In the genomic region with DNA sequence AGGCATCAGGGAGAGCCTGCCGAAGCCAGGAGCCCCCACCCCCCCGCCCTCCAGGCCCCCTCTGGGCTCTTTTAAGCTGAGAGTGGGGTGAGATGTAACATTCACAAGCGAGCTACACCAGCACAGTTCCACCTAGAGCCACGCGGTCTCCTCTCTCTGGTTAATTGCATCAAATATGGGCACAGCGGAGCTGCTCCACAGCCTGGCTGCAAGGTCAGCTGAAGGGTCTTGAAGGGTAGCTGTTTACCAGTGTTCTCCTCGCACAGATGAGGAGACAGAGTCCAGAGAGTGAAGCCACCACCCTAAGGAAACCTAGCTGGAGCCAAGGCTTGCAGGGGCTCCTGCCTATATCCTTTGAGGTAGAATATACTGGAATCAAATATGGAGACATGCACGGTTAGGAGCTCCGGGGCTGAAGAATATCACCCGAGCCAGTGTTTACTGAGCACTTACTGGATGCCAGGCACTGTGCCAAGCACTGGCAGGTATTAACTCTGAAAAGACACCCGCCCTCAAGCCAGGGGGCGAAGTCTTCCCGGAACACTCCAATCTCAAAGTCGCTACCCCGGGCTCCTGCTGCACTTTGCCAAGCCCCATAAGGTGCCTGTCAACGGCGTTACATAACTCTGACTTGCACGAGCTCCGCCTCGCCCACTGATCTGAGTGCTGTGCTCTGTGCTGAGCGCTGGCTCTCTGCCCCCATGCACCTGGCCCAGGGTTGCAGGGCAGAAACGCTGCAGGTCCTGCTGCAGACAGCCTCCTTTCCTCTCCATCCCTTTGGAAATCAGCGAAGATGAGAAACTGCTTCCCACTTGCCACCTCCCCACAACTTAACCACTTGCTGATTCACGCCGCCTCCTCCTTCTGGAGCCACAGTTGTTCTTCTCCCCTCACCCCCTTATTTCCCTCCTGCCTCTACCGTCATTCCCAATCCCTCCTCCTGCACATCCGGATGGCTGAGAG, we compare ENCODE assay signal across 14 cellular contexts. TPM values are rescaled to one million over a fixed set of nuclear protein-coding genes. Genes with fewer than 3 reads are reported as not detected.
DNase-seq lines count a peak whose midpoint lies in the region; ATAC-seq and TF ChIP-seq lines count a peak whose summit lies in the region.
"Had no signal": no experiment of that assay in that cellular context is flagged by ENCODE, and none has a peak within 500 bp of the region (broad histone marks: within the 10 kb centered on the region; RNA-seq: fewer than 3 reads in every experiment).

No MANE protein-coding gene starts in this region.

- H3K27me3 Mint-ChIP-seq in Calu3 (ENCODE audit: unreplicated experiment): no peaks in the 10 kb centered on the region

- no peaks in the 10 kb centered on the region for H3K9me3 Mint-ChIP-seq in Calu3 (ENCODE audit: low read depth, unreplicated experiment)
- H3K9me3 Mint-ChIP-seq: activated T-helper 17 cell treated with anti-CD3 and anti-CD28 coated beads, Interleukin-2, amount 50 U/mL, for 72 hours had no signal

- H3K27me3 ChIP-seq in dorsolateral prefrontal cortex: peaks cover 0 to 32% (median 0%) of the 10 kb centered on the region in 45 donors

- DNase-seq in Calu3 (peak; percentile 42), NCI-H2029 (lab: John Stamatoyannopoulos, UW) (peak; percentile 68), dorsolateral prefrontal cortex (peak in 7 of 10 donors; percentile 52 to 80 (median 68)), nucleus accumbens (lab: John Stamatoyannopoulos, UW) (peak in 37 of 56 donors; percentile 33 to 90 (median 69)), medulla oblongata (ENCODE audit: extremely low spot score) (no peak)
- no peak for DNase-seq in effector CD4-positive, alpha-beta T cell
- DNase-seq in stimulated activated naive CD4-positive, alpha-beta T cell (lab: John Stamatoyannopoulos, UW): no peak
- DNase-seq: CD4-positive, alpha-beta memory T cell; cortex of kidney; KBM-7; stimulated activated CD4-positive, alpha-beta T cell treated with anti-CD3 and anti-CD28 coated beads, Interleukin-2, amount 100 ng/mL, for 24 hours; substantia nigra had no signal

- H3K4me1 Mint-ChIP-seq in Calu3 (ENCODE audit: low read depth, unreplicated experiment): peaks cover 28% of the 10 kb centered on the region
- H3K4me1 Mint-ChIP-seq: activated T-helper 17 cell treated with anti-CD3 and anti-CD28 coated beads, Interleukin-2, amount 50 U/mL, for 72 hours had no signal

- BruUV-seq in Calu3 (replicated peaks; lab: Mats Ljungman, UMichigan): no TSS peak

- H3K27ac ChIP-seq in dorsolateral prefrontal cortex: peak overlapping the region in 52 of 59 donors; percentile 15 to 94 (median 66)

- CTCF ChIA-PET in Calu3 (lab: Charles Lee): interaction anchor here (0.5 kb wide), 1 partner anchor 103 kb away, joined by 4 read pairs; no protein-coding TSS in a partner anchor

- H3K4me3 Mint-ChIP-seq in Calu3 (ENCODE audit: low read depth, unreplicated experiment): no peak overlapping the region
- H3K4me3 Mint-ChIP-seq: activated T-helper 17 cell treated with anti-CD3 and anti-CD28 coated beads, Interleukin-2, amount 50 U/mL, for 72 hours; CD4-positive, alpha-beta memory T cell had no signal

- H3K4me3 ChIP-seq in dorsolateral prefrontal cortex: peak overlapping the region in 19 of 59 donors; percentile 2 to 76 (median 17)

- no peak overlapping the region for H3K27ac Mint-ChIP-seq in Calu3 (ENCODE audit: unreplicated experiment)
- H3K27ac Mint-ChIP-seq: activated T-helper 17 cell treated with anti-CD3 and anti-CD28 coated beads, Interleukin-2, amount 50 U/mL, for 72 hours; CD4-positive, alpha-beta memory T cell had no signal

- ATAC-seq in HG02885 (IDR thresholded peaks at IDR 0.05; ENCODE audit: poor library complexity, unreplicated experiment): no peak
- ATAC-seq: activated T-helper 17 cell treated with anti-CD3 and anti-CD28 coated beads, Interleukin-2, amount 50 U/mL, for 72 hours had no signal

- no peak for TF ChIP-seq CTCF in Calu3 (IDR thresholded peaks at IDR 0.05; ENCODE audit: unreplicated experiment)
- TF ChIP-seq CTCF in dorsolateral prefrontal cortex (IDR thresholded peaks at IDR 0.05 in 54 of 56, conservative IDR thresholded peaks at IDR 0.05 in 2 of 56; ENCODE audit: low read depth in 1 of 56, partially characterized antibody in 56 of 56): no peak

- H3K36me3 Mint-ChIP-seq in Calu3 (ENCODE audit: insufficient read depth, unreplicated experiment): peaks cover 19% of the 10 kb centered on the region

- intact Hi-C loops in Calu3 (cut with micrococcal nuclease; ENCODE audit: unreplicated experiment) (no loop called here), dorsolateral prefrontal cortex (cut with DNase I) (no loop called here)

RNA-seq across cellular contexts. Expression of gene CHST15, which starts 5.4 kb away (rescaled TPM):
- total RNA-seq in Calu3 (2022) (18.3 and 19.3 TPM in 2 replicates), dorsolateral prefrontal cortex (10 to 100 TPM; 24.1 to 81.5 (median 53.1) TPM)

Comparison
In these comparisons a context has a peak if more than half of its experiments do, and no peak if none do; other contexts are left out.
1. DNase-seq: peak in Calu3 (single experiment), NCI-H2029 (single experiment), dorsolateral prefrontal cortex (7 of 10) and nucleus accumbens (37 of 56); none in medulla oblongata (single experiment), effector CD4-positive, alpha-beta T cell (single experiment) and stimulated activated naive CD4-positive, alpha-beta T cell (0 of 6).